In the genomic region with DNA sequence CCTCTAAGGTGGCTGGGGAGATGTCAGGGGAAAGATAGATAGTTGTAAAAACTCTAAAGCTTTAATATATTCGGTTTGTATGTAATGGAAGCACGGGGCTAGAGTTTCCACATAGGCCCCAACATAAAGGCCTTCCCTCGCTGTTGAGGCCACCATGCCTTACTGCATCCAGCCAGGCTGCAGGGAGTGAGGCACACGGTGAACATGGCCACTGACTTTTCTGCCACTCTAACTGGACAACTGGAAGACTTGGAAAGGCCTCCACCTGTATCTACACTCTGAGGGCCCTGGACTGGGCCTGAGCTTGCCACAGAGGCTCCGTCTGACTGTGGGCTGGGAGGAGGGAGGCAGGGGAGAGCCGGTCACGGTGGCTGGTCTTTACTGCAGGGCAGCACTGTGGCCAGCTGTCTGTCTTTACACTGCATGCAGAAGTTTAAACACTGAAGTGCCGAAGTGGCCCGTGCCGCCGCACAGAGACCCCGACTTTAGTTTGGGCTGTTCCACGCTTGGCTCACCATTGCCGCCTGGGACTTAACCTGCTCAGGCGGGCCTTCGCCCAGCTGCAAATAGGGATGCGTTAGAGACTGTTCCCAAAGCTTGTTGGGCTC, we compare ENCODE assay signal across 21 cellular contexts.
A peak's percentile ranks its signal among the peaks of the same experiment; 100 is the strongest.
DNase-seq lines count a peak whose midpoint lies in the region; ATAC-seq, FAIRE-seq and TF ChIP-seq lines count a peak whose summit lies in the region.
"Had no signal": no experiment of that assay in that cellular context is flagged by ENCODE, and none has a peak within 500 bp of the region (broad histone marks: within the 10 kb centered on the region; RNA-seq: fewer than 3 reads in every experiment).

No MANE protein-coding gene starts in this region.

- H3K9me2 ChIP-seq in GM23338 (ENCODE audit: insufficient read depth) = no peaks in the 10 kb centered on the region

- no peaks in the 10 kb centered on the region for H3K27me3 ChIP-seq in GM23338 (ENCODE audit: insufficient read depth)
- H3K27me3 ChIP-seq: body of pancreas, suprapubic skin had no signal

- no peaks in the 10 kb centered on the region for H3F3A ChIP-seq in GM23338 (replicated peaks; ENCODE audit: low read depth)

- H3K4me3 Mint-ChIP-seq in activated CD8-positive, alpha-beta memory T cell treated with anti-CD3 and anti-CD28 coated beads, Interleukin-2, amount 10 ng/mL, durations not matched to agents 7 days and 5 days = no peak overlapping the region
- H3K4me3 Mint-ChIP-seq in GM23338 = no peak overlapping the region
- H3K4me3 Mint-ChIP-seq: activated naive CD4-positive, alpha-beta T cell treated with anti-CD3 and anti-CD28 coated beads, Interleukin-2, amount 50 U/mL, for 24 hours; effector memory CD8-positive, alpha-beta T cell; mesothelial cell of epicardium; natural killer cell treated with Interleukin-12 subunit alpha and Interleukin-12 subunit beta and Interleukin-15 and Interleukin-18, amount 100 ng/mL, for 72 hours had no signal

- CTCF ChIA-PET in activated CD8-positive, alpha-beta memory T cell treated with anti-CD3 and anti-CD28 coated beads, Interleukin-2, amount 10 ng/mL, durations not matched to agents 7 days and 5 days (lab: Charles Lee) = interaction anchor here (0.9 to 2.4 kb wide), 2 partner anchors 29 to 72 kb away, joined by 3 to 6 read pairs; no protein-coding TSS in a partner anchor

- ATAC-seq in activated CD8-positive, alpha-beta memory T cell treated with anti-CD3 and anti-CD28 coated beads, Interleukin-2, amount 10 ng/mL, durations not matched to agents 7 days and 5 days = no peak
- ATAC-seq in GM23338 = no peak
- ATAC-seq: effector memory CD8-positive, alpha-beta T cell; left colon; natural killer cell treated with Interleukin-12 subunit alpha and Interleukin-12 subunit beta and Interleukin-15 and Interleukin-18, amount 100 ng/mL, for 72 hours had no signal

- H3K4me2 ChIP-seq in GM23338 = no peak overlapping the region

- no peak overlapping the region for H3K9ac ChIP-seq in kidney (ENCODE audit: low read length in 2 of 2)

- intact Hi-C loops in kidney (cut with DNase I) = no loop called here

- peaks cover 28% of the 10 kb centered on the region for H3K36me3 Mint-ChIP-seq in activated CD8-positive, alpha-beta memory T cell treated with anti-CD3 and anti-CD28 coated beads, Interleukin-2, amount 10 ng/mL, durations not matched to agents 7 days and 5 days
- H3K36me3 Mint-ChIP-seq in GM23338 (ENCODE audit: low read depth) = peaks cover 56% of the 10 kb centered on the region

- H3K27ac ChIP-seq in GM23338 (ENCODE audit: low read depth) = no peak overlapping the region
- H3K27ac ChIP-seq in kidney (ENCODE audit: low read depth in 2 of 2, low read length in 2 of 2) = no peak overlapping the region
- H3K27ac ChIP-seq: body of pancreas, C4-2B, prostate gland, suprapubic skin had no signal

- H3K27ac Mint-ChIP-seq in activated CD8-positive, alpha-beta memory T cell treated with anti-CD3 and anti-CD28 coated beads, Interleukin-2, amount 10 ng/mL, durations not matched to agents 7 days and 5 days = no peak overlapping the region
- H3K27ac Mint-ChIP-seq in GM23338 = peak overlapping the region; percentile 93
- H3K27ac Mint-ChIP-seq: activated naive CD4-positive, alpha-beta T cell treated with anti-CD3 and anti-CD28 coated beads, Interleukin-2, amount 50 U/mL, for 24 hours; effector memory CD8-positive, alpha-beta T cell; mesothelial cell of epicardium; natural killer cell treated with Interleukin-12 subunit alpha and Interleukin-12 subunit beta and Interleukin-15 and Interleukin-18, amount 100 ng/mL, for 72 hours had no signal

- peak; percentile 59 for DNase-seq in activated CD8-positive, alpha-beta memory T cell treated with anti-CD3 and anti-CD28 coated beads for 24 hours
- DNase-seq in activated CD8-positive, alpha-beta memory T cell treated with anti-CD3 and anti-CD28 coated beads, Interleukin-2, amount 10 ng/mL, durations not matched to agents 7 days and 5 days = no peak
- DNase-seq in GM23338 (ENCODE audit: low spot score) = no peak
- peak; percentile 74 for DNase-seq in kidney
- DNase-seq in stimulated activated CD8-positive, alpha-beta memory T cell treated with anti-CD3 and anti-CD28 coated beads, Interleukin-4, amount 100 ng/mL, for 48 hours = peak; percentile 24
- no peak for DNase-seq in GM12891 (ENCODE audit: insufficient read length, low spot score)
- DNase-seq in amygdala (lab: John Stamatoyannopoulos, UW) = no peak
- no peak for DNase-seq in KG1 (lab: John Stamatoyannopoulos, UW)
- DNase-seq: body of pancreas; effector memory CD8-positive, alpha-beta T cell; left colon; NCI-H1694; NCI-H526 treated with DMSO at 0.1 percent for 48 hours; small intestine; T1000 had no signal

- peaks cover 13% of the 10 kb centered on the region for H3K4me1 ChIP-seq in GM23338 (ENCODE audit: insufficient read depth)
- H3K4me1 ChIP-seq in kidney (ENCODE audit: control insufficient read depth in 1 of 2, insufficient read depth in 1 of 2, low read depth in 1 of 2, low read length in 2 of 2) = peaks cover 5 to 10% of the 10 kb centered on the region in 2 donors
- H3K4me1 ChIP-seq: suprapubic skin had no signal

- no peaks in the 10 kb centered on the region for H3K9me3 ChIP-seq in kidney (ENCODE audit: control insufficient read depth in 1 of 2, low read length in 2 of 2)
- H3K9me3 ChIP-seq: body of pancreas, prostate gland, suprapubic skin had no signal

- no peak overlapping the region for H2AFZ ChIP-seq in GM23338

- H3K4me1 Mint-ChIP-seq in activated CD8-positive, alpha-beta memory T cell treated with anti-CD3 and anti-CD28 coated beads, Interleukin-2, amount 10 ng/mL, durations not matched to agents 7 days and 5 days = peaks cover 9% of the 10 kb centered on the region
- peaks cover 48% of the 10 kb centered on the region for H3K4me1 Mint-ChIP-seq in GM23338
- H3K4me1 Mint-ChIP-seq: mesothelial cell of epicardium had no signal

- H3K4me3 ChIP-seq in GM23338 (no peak overlapping the region), kidney (ENCODE audit: low read length in 2 of 2) (no peak overlapping the region)
- H3K4me3 ChIP-seq: body of pancreas, prostate gland, suprapubic skin had no signal

- FAIRE-seq in kidney (lab: Jason Lieb, UNC) = no peak
- no peak for FAIRE-seq in GM12891 (lab: Jason Lieb, UNC)
- FAIRE-seq: small intestine had no signal

- H3K9me3 Mint-ChIP-seq in activated CD8-positive, alpha-beta memory T cell treated with anti-CD3 and anti-CD28 coated beads, Interleukin-2, amount 10 ng/mL, durations not matched to agents 7 days and 5 days (ENCODE audit: low read depth) = no peaks in the 10 kb centered on the region
- H3K9me3 Mint-ChIP-seq in GM23338 = no peaks in the 10 kb centered on the region
- H3K9me3 Mint-ChIP-seq: activated naive CD4-positive, alpha-beta T cell treated with anti-CD3 and anti-CD28 coated beads, Interleukin-2, amount 50 U/mL, for 24 hours; effector memory CD8-positive, alpha-beta T cell; mesothelial cell of epicardium; natural killer cell treated with Interleukin-12 subunit alpha and Interleukin-12 subunit beta and Interleukin-15 and Interleukin-18, amount 100 ng/mL, for 72 hours had no signal

- TF ChIP-seq POLR2A in GM12891 (IDR thresholded peaks at IDR 0.05; ENCODE audit: low read depth, low read length) = no peak

- H3K36me3 ChIP-seq in GM23338 (ENCODE audit: insufficient read depth) = no peaks in the 10 kb centered on the region
- peaks cover 10 to 11% of the 10 kb centered on the region in 2 donors for H3K36me3 ChIP-seq in kidney (ENCODE audit: control insufficient read depth in 1 of 2, insufficient read depth in 2 of 2, low read length in 2 of 2)
- H3K36me3 ChIP-seq: prostate gland had no signal

- no peaks in the 10 kb centered on the region; the same call in 1 of the 2 replicates for H4K20me1 ChIP-seq in GM23338 (replicated peaks; ENCODE audit: insufficient read depth)

- H3K27me3 Mint-ChIP-seq in activated CD8-positive, alpha-beta memory T cell treated with anti-CD3 and anti-CD28 coated beads, Interleukin-2, amount 10 ng/mL, durations not matched to agents 7 days and 5 days = no peaks in the 10 kb centered on the region
- H3K27me3 Mint-ChIP-seq in GM23338 (ENCODE audit: insufficient read depth, low read depth, poor library complexity) = peaks cover 11% of the 10 kb centered on the region
- H3K27me3 Mint-ChIP-seq: activated naive CD4-positive, alpha-beta T cell treated with anti-CD3 and anti-CD28 coated beads, Interleukin-2, amount 50 U/mL, for 24 hours; effector memory CD8-positive, alpha-beta T cell; natural killer cell treated with Interleukin-12 subunit alpha and Interleukin-12 subunit beta and Interleukin-15 and Interleukin-18, amount 100 ng/mL, for 72 hours had no signal

- no peaks in the 10 kb centered on the region for H3K79me2 ChIP-seq in GM23338 (replicated peaks; ENCODE audit: insufficient read depth)

- TF ChIP-seq CTCF in GM23338 (conservative IDR thresholded peaks at IDR 0.05; ENCODE audit: low read depth in 2 of 2) (no peak), kidney (IDR thresholded peaks at IDR 0.05; ENCODE audit: borderline replicate concordance, extremely low read depth, insufficient read depth) (no peak)

TF ChIP-seq in GM23338, 12 proteins besides CTCF, POLR2A, EP300 and RAD21:
- TF ChIP-seq ETS1 (IDR thresholded peaks at IDR 0.05) = no peak
TF ChIP-seq in GM23338: peak in this region for 0.

TF ChIP-seq in GM12891, 5 proteins besides CTCF, POLR2A, EP300 and RAD21:
- TF ChIP-seq POU2F2 (IDR thresholded peaks at IDR 0.05; ENCODE audit: low read depth, low read length) (no peak), TAF1 (IDR thresholded peaks at IDR 0.05; ENCODE audit: low read depth, low read length) (no peak), PAX5 (IDR thresholded peaks at IDR 0.05; ENCODE audit: insufficient read depth, low read length, severe bottlenecking) (no peak), SPI1 (IDR thresholded peaks at IDR 0.05; ENCODE audit: low read depth, low read length) (no peak), POLR2AphosphoS5 (IDR thresholded peaks at IDR 0.05; ENCODE audit: low read depth, low read length) (no peak)

Comparison
In these comparisons a context has a peak if more than half of its experiments do, and no peak if none do; other contexts are left out.
1. DNase-seq: peak in activated CD8-positive, alpha-beta memory T cell treated with anti-CD3 and anti-CD28 coated beads for 24 hours (single experiment), kidney (single experiment) and stimulated activated CD8-positive, alpha-beta memory T cell treated with anti-CD3 and anti-CD28 coated beads, Interleukin-4, amount 100 ng/mL, for 48 hours (single experiment); none in activated CD8-positive, alpha-beta memory T cell treated with anti-CD3 and anti-CD28 coated beads, Interleukin-2, amount 10 ng/mL, durations not matched to agents 7 days and 5 days (single experiment), GM23338 (single experiment), GM12891 (single experiment), amygdala (0 of 56) and KG1 (single experiment).